Comparison of ENCODE assay signal across 14 cellular contexts in genomic region chr3:4222574-4222973, GRCh38.
"Had no signal": no experiment of that assay in that cellular context is flagged by ENCODE, and none has a peak within 500 bp of the region (broad histone marks: within the 10 kb centered on the region; RNA-seq: fewer than 3 reads in every experiment).

No MANE protein-coding gene starts in this region.

- H3K27me3 ChIP-seq: gastroesophageal sphincter, suprapubic skin had no signal

- H3K4me3 ChIP-seq: gastroesophageal sphincter, mucosa of descending colon, smooth muscle cell, suprapubic skin had no signal

- FAIRE-seq: islet of Langerhans had no signal

- H3K36me3 ChIP-seq: gastroesophageal sphincter, suprapubic skin had no signal

- DNase-seq: activated naive CD8-positive, alpha-beta T cell treated with anti-CD3 and anti-CD28 coated beads, Interleukin-2, amount 10 ng/mL, durations not matched to agents 7 days and 5 days; dermis blood vessel endothelial cell; mucosa of descending colon; naive thymus-derived CD8-positive, alpha-beta T cell; nucleus accumbens; right cardiac atrium; stimulated activated CD4-positive, alpha-beta T cell treated with anti-CD3 and anti-CD28 coated beads, Interleukin-4, amount 100 ng/mL, for 4 hours; stimulated activated naive CD8-positive, alpha-beta T cell treated with anti-CD3 and anti-CD28 coated beads, Interleukin-15, Interleukin-2, amounts not matched to agents 100 U/mL and 50 U/mL, for 24 hours; trophoblast cell had no signal

- ATAC-seq: gastroesophageal sphincter; left lobe of liver; mucosa of descending colon; naive thymus-derived CD8-positive, alpha-beta T cell; right cardiac atrium; stimulated activated naive CD8-positive, alpha-beta T cell treated with anti-CD3 and anti-CD28 coated beads, Interleukin-15, Interleukin-2, amounts not matched to agents 100 U/mL and 50 U/mL, for 24 hours had no signal
